ENCODE assay signal across 8 cellular contexts in the genomic region with DNA sequence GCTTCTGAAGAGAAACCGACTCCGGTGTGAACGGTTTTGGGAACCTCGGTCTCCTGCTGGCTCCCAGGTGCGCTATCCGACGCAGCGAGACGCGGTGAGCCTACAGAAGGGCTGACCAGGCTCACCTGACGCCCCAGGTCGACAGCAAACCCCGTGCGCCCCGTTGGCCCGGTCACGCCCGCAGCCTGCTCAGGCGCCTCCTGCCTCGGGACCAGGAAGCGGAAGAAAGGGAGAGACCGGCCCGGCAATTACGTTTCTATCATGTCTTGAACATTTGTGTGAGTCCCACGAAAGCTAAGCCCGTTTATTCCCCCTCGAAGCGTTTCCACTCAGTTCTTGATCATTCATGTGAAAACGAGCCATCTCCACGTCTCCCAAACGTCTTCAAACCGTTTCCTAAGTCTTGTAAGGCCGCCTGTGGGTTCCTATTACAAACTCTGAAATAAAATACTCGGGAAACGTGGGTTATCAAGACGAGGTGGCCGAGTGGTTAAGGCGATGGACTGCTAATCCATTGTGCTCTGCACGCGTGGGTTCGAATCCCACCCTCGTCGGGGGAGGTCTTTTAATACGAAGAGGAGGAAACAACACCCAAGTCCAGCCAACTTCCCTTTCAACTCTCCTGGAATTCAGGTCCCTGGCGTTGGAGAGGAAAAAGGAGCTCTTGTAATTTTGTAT.
DNase-seq lines count a peak whose midpoint lies in the region; ATAC-seq and TF ChIP-seq lines count a peak whose summit lies in the region.

No MANE protein-coding gene starts in this region.

- H3K56ac ChIP-seq in IMR-90 (ENCODE audit: extremely low read depth, insufficient read depth, low read length), result peak overlapping the region; percentile 56

- no TSS peak for BruUV-seq in IMR-90 (replicated peaks; lab: Mats Ljungman, UMichigan)

- peak overlapping the region; percentile 94 for H2AFZ ChIP-seq in IMR-90 (replicated peaks; ENCODE audit: low read length, poor library complexity)

- H2AK9ac ChIP-seq in IMR-90 (replicated peaks; ENCODE audit: low read depth, low read length, poor library complexity), result no peak overlapping the region

- H3K4me1 ChIP-seq in IMR-90 (ENCODE audit: control insufficient read depth, insufficient read depth, low read length), result no peaks in the 10 kb centered on the region; the same call in 1 of the 2 replicates
- peaks cover 0 to 15% (median 9%) of the 10 kb centered on the region in 6 donors for H3K4me1 ChIP-seq in spleen

- H3K9me3 Mint-ChIP-seq in activated naive CD8-positive, alpha-beta T cell treated with anti-CD3 and anti-CD28 coated beads, Interleukin-2, amount 50 U/mL, for 24 hours, result peaks cover 14% of the 10 kb centered on the region

- peak overlapping the region; percentile 60; the same call in 1 of the 3 replicates for H2BK15ac ChIP-seq in IMR-90 (ENCODE audit: low read depth, low read length)

- POLR2A ChIA-PET in IMR-90 (lab: Charles Lee; ENCODE audit: unreplicated experiment), result interaction anchor here (0.6 kb wide), 1 partner anchor 1322 kb away, joined by 5 read pairs; no protein-coding TSS in a partner anchor

- H2BK20ac ChIP-seq in IMR-90 (ENCODE audit: low read depth, low read length), result no peak overlapping the region

- no peaks in the 10 kb centered on the region for H4K20me1 ChIP-seq in IMR-90 (ENCODE audit: insufficient read depth, low read length)

- H3K4me1 Mint-ChIP-seq in activated naive CD8-positive, alpha-beta T cell treated with anti-CD3 and anti-CD28 coated beads, Interleukin-2, amount 50 U/mL, for 24 hours, result peaks cover 18% of the 10 kb centered on the region

- TF ChIP-seq RAD21 in IMR-90 (IDR thresholded peaks at IDR 0.05; ENCODE audit: low read length), result no peak

- H3K27ac ChIP-seq in IMR-90 (ENCODE audit: insufficient read depth, low read length) (no peak overlapping the region; the same call in 1 of the 2 replicates), spleen (no peak overlapping the region)

- H2BK120ac ChIP-seq in IMR-90 (ENCODE audit: low read depth, low read length), result peak overlapping the region; percentile 53

- H3K4me3 Mint-ChIP-seq in activated naive CD8-positive, alpha-beta T cell treated with anti-CD3 and anti-CD28 coated beads, Interleukin-2, amount 50 U/mL, for 24 hours, result peak overlapping the region; percentile 84

- DNase-seq in DMS 273 (lab: John Stamatoyannopoulos, UW; ENCODE audit: unreplicated experiment) (peak; percentile 88), IMR-90 (peak; percentile 75), iPS-NIHi11 (ENCODE audit: low spot score) (peak; percentile 67), spleen (no peak), superior temporal gyrus (ENCODE audit: extremely low spot score) (no peak), T-helper 9 cell (no peak)
- DNase-seq in activated naive CD8-positive, alpha-beta T cell treated with anti-CD3 and anti-CD28 coated beads, Interleukin-2, amount 50 U/mL, for 24 hours, result peak; percentile 69

- H2AK5ac ChIP-seq in IMR-90 (ENCODE audit: low read depth, low read length), result no peak overlapping the region

- no peaks in the 10 kb centered on the region for H3K9me3 ChIP-seq in IMR-90 (ENCODE audit: control insufficient read depth, insufficient read depth, low read length)
- peaks cover 0 to 6% (median 0%) of the 10 kb centered on the region in 8 donors for H3K9me3 ChIP-seq in spleen

- H4K5ac ChIP-seq in IMR-90 (ENCODE audit: low read depth, low read length), result peak overlapping the region; percentile 75

- H3K27me3 ChIP-seq in IMR-90 (ENCODE audit: control insufficient read depth, insufficient read depth, low read length), result no peaks in the 10 kb centered on the region
- H3K27me3 ChIP-seq in spleen (replicated peaks in 1 of 7), result peaks cover 0 to 63% (median 29%) of the 10 kb centered on the region in 7 donors

- dilution Hi-C loops in IMR-90 (cut with HindIII; ENCODE audit: low sequenced_read_pairs, unreplicated experiment), result no loop called here

- CTCF ChIA-PET in IMR-90 (lab: Yijun Ruan, JAX), result interaction anchor here (0.7 kb wide), 1 partner anchor 1052 kb away, joined by 3 read pairs; no protein-coding TSS in a partner anchor

- intact Hi-C loops in IMR-90 (cut with micrococcal nuclease) (no loop called here), spleen (cut with DNase I; ENCODE audit: low total_unique reads) (no loop called here)

- 4% methylated on average over 13 of the region's 45 CpGs; no CpG with 5 or more reads in 1 of the 2 experiments for WGBS in IMR-90 (ENCODE audit: extremely low coverage in 2 of 2, insufficient read length in 1 of 2), 2 experiments
- 1 to 4% (median 3%) methylated on average over 34 to 45 of the region's 45 CpGs for WGBS in spleen, 5 donors

- H3K36me3 ChIP-seq in IMR-90 (ENCODE audit: control insufficient read depth, insufficient read depth, low read length) (no peaks in the 10 kb centered on the region), spleen (no peaks in the 10 kb centered on the region)

- peak overlapping the region; percentile 85 for H3K27ac Mint-ChIP-seq in activated naive CD8-positive, alpha-beta T cell treated with anti-CD3 and anti-CD28 coated beads, Interleukin-2, amount 50 U/mL, for 24 hours

- TF ChIP-seq POLR2A in IMR-90 (IDR thresholded peaks at IDR 0.05; ENCODE audit: low read depth, low read length) (no peak), spleen (IDR thresholded peaks at IDR 0.05) (no peak)

- peak overlapping the region; percentile 67 for H3K9ac ChIP-seq in IMR-90 (ENCODE audit: low read depth, low read length)

- H3K4me3 ChIP-seq in IMR-90 (ENCODE audit: insufficient read depth, low read depth, low read length) (peak overlapping the region; percentile 66), spleen (peak overlapping the region; percentile 16 to 67 (median 34))

- peak overlapping the region; percentile 63; the same call in 1 of the 2 replicates for H3K18ac ChIP-seq in IMR-90 (ENCODE audit: low read depth, low read length)

- H3K36me3 Mint-ChIP-seq in activated naive CD8-positive, alpha-beta T cell treated with anti-CD3 and anti-CD28 coated beads, Interleukin-2, amount 50 U/mL, for 24 hours (ENCODE audit: low read depth), result peaks cover 6% of the 10 kb centered on the region

- peak overlapping the region; percentile 13 to 91; a peak in 3 of 4 replicates for H4K8ac ChIP-seq in IMR-90 (ENCODE audit: low read depth in 2 of 2, low read length in 2 of 2)

- 0 out of 2 replicates have a peak overlapping the region, but pooled peaks have one; percentile 29 for H4K91ac ChIP-seq in IMR-90 (ENCODE audit: insufficient read depth, low read depth, low read length)

- H3K23ac ChIP-seq in IMR-90 (ENCODE audit: low read depth, low read length), result peak overlapping the region; percentile 88

- no peak overlapping the region for H2BK5ac ChIP-seq in IMR-90 (ENCODE audit: low read depth, low read length, poor library complexity, severe bottlenecking)

- H3K27me3 Mint-ChIP-seq in activated naive CD8-positive, alpha-beta T cell treated with anti-CD3 and anti-CD28 coated beads, Interleukin-2, amount 50 U/mL, for 24 hours, result peaks cover 62% of the 10 kb centered on the region

- H3K9me1 ChIP-seq in IMR-90 (ENCODE audit: insufficient read depth, low read length), result no peaks in the 10 kb centered on the region

- H3K14ac ChIP-seq in IMR-90 (replicated peaks; ENCODE audit: low read depth, low read length), result peak overlapping the region; percentile 40; the same call in 1 of the 2 replicates

- in situ Hi-C loops in IMR-90 (cut with MboI; ENCODE audit: low sequenced_read_pairs), result no loop called here

- TF ChIP-seq CTCF in IMR-90 (conservative IDR thresholded peaks at IDR 0.05; ENCODE audit: low read depth, low read length), result no peak
- TF ChIP-seq CTCF in spleen (IDR thresholded peaks at IDR 0.05 in 8 of 11, conservative IDR thresholded peaks at IDR 0.05 in 3 of 11), result no peak

- ATAC-seq in IMR-90 (ENCODE audit: low read depth), result peak; percentile 93
- ATAC-seq in activated naive CD8-positive, alpha-beta T cell treated with anti-CD3 and anti-CD28 coated beads, Interleukin-2, amount 50 U/mL, for 24 hours, result peak; percentile 88
- no peak for ATAC-seq in GM21529 (IDR thresholded peaks at IDR 0.05; ENCODE audit: unreplicated experiment)

- H3K4ac ChIP-seq in IMR-90 (ENCODE audit: low read depth, low read length), result peak overlapping the region; percentile 53

- no peaks in the 10 kb centered on the region for H3K79me1 ChIP-seq in IMR-90 (ENCODE audit: low read depth in 1 of 2, low read length in 2 of 2)

- H3K4me2 ChIP-seq in IMR-90 (ENCODE audit: low read depth, low read length), result peak overlapping the region; percentile 87

TF ChIP-seq in IMR-90, 13 proteins besides CTCF, POLR2A, EP300 and RAD21:
- TF ChIP-seq CHD1 (IDR thresholded peaks at IDR 0.05; ENCODE audit: low read depth, low read length), result no peak
- TF ChIP-seq FOS (IDR thresholded peaks at IDR 0.05; ENCODE audit: low read depth, low read length), result peak; percentile 73

Comparison
In these comparisons a context has a peak if more than half of its experiments do, and no peak if none do; other contexts are left out.
1. DNase-seq: peak in DMS 273 (single experiment), IMR-90 (single experiment), activated naive CD8-positive, alpha-beta T cell treated with anti-CD3 and anti-CD28 coated beads, Interleukin-2, amount 50 U/mL, for 24 hours (single experiment) and iPS-NIHi11 (single experiment); none in spleen (single experiment), superior temporal gyrus (single experiment) and T-helper 9 cell (single experiment).